24 cellular contexts compared by ENCODE assay signal in genomic region chr2:80410346-80410745, GRCh38.
"Had no signal": no experiment of that assay in that cellular context is flagged by ENCODE, and none has a peak within 500 bp of the region (broad histone marks: within the 10 kb centered on the region; RNA-seq: fewer than 3 reads in every experiment).

No MANE protein-coding gene starts in this region.

- DNase-seq: hippocampal formation; kidney glomerular epithelial cell; left colon; left lung; lower lobe of right lung; mammary epithelial cell; mesenchymal stem cell; naive B cell; nucleus accumbens; pancreas; posterior cingulate gyrus; stimulated activated CD4-positive, alpha-beta T cell treated with anti-CD3 and anti-CD28 coated beads, Interleukin-4, amount 100 ng/mL, for 4 hours; stimulated activated CD8-positive, alpha-beta memory T cell treated with anti-CD3 and anti-CD28 coated beads, Interleukin-4, amount 100 ng/mL, for 48 hours; stimulated activated naive CD4-positive, alpha-beta T cell treated with Interleukin-2 at 50 U/mL for 16 hours; stimulated activated naive CD8-positive, alpha-beta T cell treated with anti-CD3 and anti-CD28 coated beads, Interleukin-15, amount 100 ng/mL, for 72 hours; substantia nigra had no signal

- H3K27me3 ChIP-seq: left lung, pancreas, tibial nerve, vagina had no signal

- FAIRE-seq: keratinocyte, pancreas had no signal

- H3K9me3 ChIP-seq: pancreas, prostate gland, vagina had no signal

- H3K36me3 ChIP-seq: left lung, lower lobe of right lung, pancreas, prostate gland, tibial nerve, vagina had no signal

- H3K4me3 ChIP-seq: left lung, lower lobe of right lung, pancreas, prostate gland, skin epidermis, tibial nerve, vagina had no signal

- H3K4me1 ChIP-seq: left lung, lower lobe of right lung, pancreas, prostate gland, tibial nerve, vagina had no signal

- ATAC-seq: left colon; left lung; lower lobe of right lung; natural killer cell treated with Interleukin-12 subunit alpha and Interleukin-12 subunit beta and Interleukin-15 and Interleukin-18, amount 100 ng/mL, for 72 hours; pancreas; sciatic nerve; stimulated activated memory B cell treated with anti-CD40 and anti-IgM and Interleukin-4, amounts not matched to agents 10 μg/mL and 1 μg/mL and 100 μg/mL, for 72 hours; stimulated activated naive CD8-positive, alpha-beta T cell treated with anti-CD3 and anti-CD28 coated beads, Interleukin-15, amount 100 ng/mL, for 72 hours had no signal

- H3K27ac ChIP-seq: left lung, lower lobe of right lung, pancreas, prostate gland, skin epidermis, tibial nerve, vagina had no signal
